ENCODE assay signal across 15 cellular contexts in genomic region chr2:223735659-223736244, GRCh38.
DNase-seq lines count a peak whose midpoint lies in the region; TF ChIP-seq lines count a peak whose summit lies in the region.
"Had no signal": no experiment of that assay in that cellular context is flagged by ENCODE, and none has a peak within 500 bp of the region (broad histone marks: within the 10 kb centered on the region; RNA-seq: fewer than 3 reads in every experiment).

No MANE protein-coding gene starts in this region.

- CTCF ChIA-PET in BJ (lab: Yijun Ruan, JAX) = interaction anchor here (0.6 to 1.2 kb wide), 2 partner anchors 8 to 14 kb away, joined by 3 read pairs; no protein-coding TSS in a partner anchor

- H3K36me3 ChIP-seq in BJ (ENCODE audit: control insufficient read depth, insufficient read depth, low read length) (no peaks in the 10 kb centered on the region), SJCRH30 (no peaks in the 10 kb centered on the region), MG63 (no peaks in the 10 kb centered on the region)
- H3K36me3 ChIP-seq: gastrocnemius medialis, HAP-1, neutrophil had no signal

- H3K27me3 ChIP-seq in BJ (ENCODE audit: control insufficient read depth, insufficient read depth, low read length) = no peaks in the 10 kb centered on the region
- H3K27me3 ChIP-seq in SJCRH30 = no peaks in the 10 kb centered on the region
- no peaks in the 10 kb centered on the region for H3K27me3 ChIP-seq in MG63
- H3K27me3 ChIP-seq: gastrocnemius medialis, neutrophil had no signal

- H3K9me3 ChIP-seq in SJCRH30 (replicated peaks) (no peaks in the 10 kb centered on the region), MG63 (no peaks in the 10 kb centered on the region)
- H3K9me3 ChIP-seq: gastrocnemius medialis, HAP-1, neutrophil had no signal

- DNase-seq in BJ (ENCODE audit: low read depth) (peak; percentile 74), NCI-H446 treated with DMSO at 0.1 percent for 48 hours (lab: John Stamatoyannopoulos, UW) (peak; percentile 41), epithelial cell of esophagus (ENCODE audit: low read depth) (peak; percentile 90), non-pigmented ciliary epithelial cell (ENCODE audit: low read depth) (peak; percentile 52), LoVo (ENCODE audit: low spot score) (no peak), T-helper 9 cell (no peak), SJCRH30 (no peak), MG63 (no peak)
- DNase-seq: activated CD4-positive, alpha-beta T cell treated with anti-CD3 and anti-CD28 coated beads, Interleukin-2, amount 50 U/mL, for 1 hour; central memory CD4-positive, alpha-beta T cell; gastrocnemius medialis; left ventricle myocardium superior; T-helper 1 cell had no signal

- H3K4me1 ChIP-seq in SJCRH30 = no peaks in the 10 kb centered on the region
- H3K4me1 ChIP-seq: gastrocnemius medialis, HAP-1 had no signal

- POLR2A ChIA-PET in BJ (lab: Charles Lee) = interaction anchor here (0.6 to 0.7 kb wide), 2 partner anchors 80 to 520 kb away, joined by 3 read pairs; no protein-coding TSS in a partner anchor

- no peak overlapping the region for H3K27ac ChIP-seq in SJCRH30
- H3K27ac ChIP-seq: gastrocnemius medialis, neutrophil had no signal

- H3K4me3 ChIP-seq in BJ (ENCODE audit: low read depth, low read length) (no peak overlapping the region), epithelial cell of esophagus (ENCODE audit: low read length) (no peak overlapping the region), SJCRH30 (no peak overlapping the region), MG63 (no peak overlapping the region)
- H3K4me3 ChIP-seq: gastrocnemius medialis, HAP-1 had no signal

- TF ChIP-seq CTCF in BJ (IDR thresholded peaks at IDR 0.05; ENCODE audit: insufficient read depth, low read depth, low read length) (no peak), epithelial cell of esophagus (IDR thresholded peaks at IDR 0.05; ENCODE audit: insufficient read depth, low read depth, low read length, missing control alignments) (no peak)

Comparison
In these comparisons a context has a peak if more than half of its experiments do, and no peak if none do; other contexts are left out.
1. DNase-seq: peak in BJ (single experiment), NCI-H446 treated with DMSO at 0.1 percent for 48 hours (single experiment), epithelial cell of esophagus (single experiment) and non-pigmented ciliary epithelial cell (single experiment); none in LoVo (single experiment), T-helper 9 cell (single experiment), SJCRH30 (0 of 2) and MG63 (single experiment).